31 cellular contexts compared by ENCODE assay signal in the genomic region with DNA sequence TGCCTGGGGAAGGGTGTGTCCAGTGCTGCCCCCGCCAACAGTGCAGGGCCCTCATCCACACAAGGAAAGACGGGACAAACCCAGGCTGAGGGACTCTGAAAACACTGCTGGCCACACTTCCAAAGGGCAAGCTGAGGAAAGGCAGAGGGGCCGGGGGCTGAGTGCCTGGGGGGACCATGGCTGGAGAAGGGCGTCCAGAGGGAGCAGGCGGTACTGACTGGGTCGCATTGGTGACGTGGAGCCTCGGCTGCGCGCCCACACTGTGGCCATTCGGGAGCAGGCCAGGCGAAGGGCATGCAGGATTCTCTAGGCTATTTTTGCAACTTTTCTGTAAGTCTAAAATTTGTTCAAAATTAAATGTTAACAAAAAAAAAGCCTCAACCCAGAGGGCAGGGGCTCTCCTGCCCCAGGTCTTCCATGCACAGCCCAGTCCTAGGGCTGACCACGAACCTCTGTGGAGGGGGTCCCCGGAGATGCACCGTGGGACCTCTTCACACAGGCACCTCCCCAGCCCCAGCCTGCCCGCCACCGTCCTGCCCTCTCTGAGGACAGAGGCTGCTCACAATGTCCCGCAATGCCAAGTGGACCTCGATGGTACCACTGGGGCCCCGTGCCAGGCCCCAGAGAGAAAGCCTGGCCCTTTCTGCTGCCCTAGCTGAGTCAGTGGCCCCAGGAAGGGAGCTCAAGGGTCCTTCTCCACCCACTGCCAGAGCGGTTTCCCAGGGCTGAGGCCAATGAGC. TPM values are rescaled to one million over a fixed set of nuclear protein-coding genes. Genes with fewer than 3 reads are reported as not detected.
"Had no signal": no experiment of that assay in that cellular context is flagged by ENCODE, and none has a peak within 500 bp of the region (broad histone marks: within the 10 kb centered on the region; RNA-seq: fewer than 3 reads in every experiment).

No MANE protein-coding gene starts in this region.

- H3K4me3 ChIP-seq: heart left ventricle, ovary, skin epidermis, uterus had no signal

- H3K9me3 ChIP-seq: heart left ventricle, ovary, uterus had no signal

- H3K27ac Mint-ChIP-seq: activated CD4-positive, alpha-beta T cell treated with anti-CD3 and anti-CD28 coated beads, Interleukin-2, amount 10 ng/mL, durations not matched to agents 24 days and 14 days; progenitor cell of endocrine pancreas; stimulated activated memory B cell treated with anti-CD40 and anti-IgM and Interleukin-4, amounts not matched to agents 10 μg/mL and 1 μg/mL and 100 μg/mL, for 72 hours; stimulated activated naive CD8-positive, alpha-beta T cell treated with anti-CD3 and anti-CD28 coated beads, Interleukin-15, amount 100 ng/mL, for 72 hours; type B pancreatic cell had no signal

- H3K27ac ChIP-seq: foreskin keratinocyte, heart left ventricle, ovary, uterus, WERI-Rb-1 had no signal

- H3K9me3 Mint-ChIP-seq: activated CD4-positive, alpha-beta memory T cell treated with anti-CD3 and anti-CD28 coated beads, Interleukin-2, amount 10 ng/mL, durations not matched to agents 7 days and 5 days; activated CD4-positive, alpha-beta T cell treated with anti-CD3 and anti-CD28 coated beads, Interleukin-2, amount 10 ng/mL, durations not matched to agents 24 days and 14 days; activated naive CD4-positive, alpha-beta T cell treated with anti-CD3 and anti-CD28 coated beads, Interleukin-2, amount 50 U/mL, for 72 hours; activated T-cell treated with anti-CD3 and anti-CD28 coated beads, Interleukin-2, amount 50 U/mL, for 4 hours; activated T-helper 17 cell treated with anti-CD3 and anti-CD28 coated beads, Interleukin-2, amount 50 U/mL, for 72 hours; natural killer cell; stimulated activated memory B cell treated with anti-CD40 and anti-IgM and Interleukin-4, amounts not matched to agents 10 μg/mL and 1 μg/mL and 100 μg/mL, for 72 hours; stimulated activated naive CD8-positive, alpha-beta T cell treated with anti-CD3 and anti-CD28 coated beads, Interleukin-15, amount 100 ng/mL, for 72 hours; type B pancreatic cell had no signal

- H3K36me3 Mint-ChIP-seq: activated naive CD4-positive, alpha-beta T cell treated with anti-CD3 and anti-CD28 coated beads, Interleukin-2, amount 50 U/mL, for 72 hours; natural killer cell; type B pancreatic cell had no signal

- H3K36me3 ChIP-seq: ovary, uterus, WERI-Rb-1 had no signal

- ATAC-seq: activated CD4-positive, CD25-positive, alpha-beta regulatory T cell treated with anti-CD3 and anti-CD28 coated beads, Interleukin-2, amount 50 U/mL, for 24 hours; activated naive CD4-positive, alpha-beta T cell treated with anti-CD3 and anti-CD28 coated beads, Interleukin-2, amount 50 U/mL, for 72 hours; activated T-cell treated with anti-CD3 and anti-CD28 coated beads, Interleukin-2, amount 50 U/mL, for 4 hours; activated T-helper 17 cell treated with anti-CD3 and anti-CD28 coated beads, Interleukin-2, amount 50 U/mL, for 72 hours; esophagus mucosa; foreskin keratinocyte; heart left ventricle; natural killer cell; sciatic nerve; stimulated activated memory B cell treated with anti-CD40 and anti-IgM and Interleukin-4, amounts not matched to agents 10 μg/mL and 1 μg/mL and 100 μg/mL, for 72 hours; stimulated activated naive CD8-positive, alpha-beta T cell treated with anti-CD3 and anti-CD28 coated beads, Interleukin-15, amount 100 ng/mL, for 72 hours had no signal

- H3K4me3 Mint-ChIP-seq: activated CD4-positive, alpha-beta memory T cell treated with anti-CD3 and anti-CD28 coated beads, Interleukin-2, amount 10 ng/mL, durations not matched to agents 7 days and 5 days; activated CD4-positive, alpha-beta T cell treated with anti-CD3 and anti-CD28 coated beads, Interleukin-2, amount 10 ng/mL, durations not matched to agents 24 days and 14 days; activated T-cell treated with anti-CD3 and anti-CD28 coated beads, Interleukin-2, amount 50 U/mL, for 4 hours; activated T-helper 17 cell treated with anti-CD3 and anti-CD28 coated beads, Interleukin-2, amount 50 U/mL, for 72 hours; natural killer cell; stimulated activated memory B cell treated with anti-CD40 and anti-IgM and Interleukin-4, amounts not matched to agents 10 μg/mL and 1 μg/mL and 100 μg/mL, for 72 hours; stimulated activated naive CD8-positive, alpha-beta T cell treated with anti-CD3 and anti-CD28 coated beads, Interleukin-15, amount 100 ng/mL, for 72 hours; type B pancreatic cell had no signal

- H3K27me3 Mint-ChIP-seq: activated CD4-positive, alpha-beta memory T cell treated with anti-CD3 and anti-CD28 coated beads, Interleukin-2, amount 10 ng/mL, durations not matched to agents 7 days and 5 days; activated CD4-positive, alpha-beta T cell treated with anti-CD3 and anti-CD28 coated beads, Interleukin-2, amount 10 ng/mL, durations not matched to agents 24 days and 14 days; activated T-helper 17 cell treated with anti-CD3 and anti-CD28 coated beads, Interleukin-2, amount 50 U/mL, for 72 hours; stimulated activated memory B cell treated with anti-CD40 and anti-IgM and Interleukin-4, amounts not matched to agents 10 μg/mL and 1 μg/mL and 100 μg/mL, for 72 hours; stimulated activated naive CD8-positive, alpha-beta T cell treated with anti-CD3 and anti-CD28 coated beads, Interleukin-15, amount 100 ng/mL, for 72 hours; type B pancreatic cell had no signal

- DNase-seq: activated CD4-positive, alpha-beta memory T cell treated with anti-CD3 and anti-CD28 coated beads, Interleukin-2, amount 10 ng/mL, durations not matched to agents 7 days and 5 days; activated CD4-positive, alpha-beta T cell treated with anti-CD3 and anti-CD28 coated beads, Interleukin-2, amount 10 ng/mL, durations not matched to agents 24 days and 14 days; activated T-cell treated with anti-CD3 and anti-CD28 coated beads, Interleukin-2, amount 50 U/mL, for 4 hours; anterior cingulate cortex; effector CD8-positive, alpha-beta T cell; foreskin keratinocyte; heart left ventricle; natural killer cell; ovary; stimulated activated CD4-positive, alpha-beta T cell treated with anti-CD3 and anti-CD28 coated beads, Interleukin-12 subunit alpha, Interleukin-12 subunit beta, amount 100 ng/mL, for 4 hours; stimulated activated CD4-positive, alpha-beta T cell treated with anti-CD3 and anti-CD28 coated beads, Interleukin-4, amount 100 ng/mL, for 24 hours; stimulated activated naive CD8-positive, alpha-beta T cell treated with anti-CD3 and anti-CD28 coated beads, Interleukin-15, amount 100 ng/mL, for 72 hours; substantia nigra; T-helper 9 cell; uterus; WERI-Rb-1 had no signal

- H3K27me3 ChIP-seq: foreskin keratinocyte, heart left ventricle, ovary, uterus had no signal

RNA-seq across cellular contexts. Expression of a gene that starts 28.6 kb away (rescaled TPM):
- total RNA-seq: activated CD4-positive, alpha-beta memory T cell treated with anti-CD3 and anti-CD28 coated beads, Interleukin-2, amount 10 ng/mL, durations not matched to agents 7 days and 5 days; activated CD4-positive, alpha-beta T cell treated with anti-CD3 and anti-CD28 coated beads, Interleukin-2, amount 10 ng/mL, durations not matched to agents 24 days and 14 days; activated naive CD4-positive, alpha-beta T cell treated with anti-CD3 and anti-CD28 coated beads, Interleukin-2, amount 50 U/mL, for 72 hours; activated T-cell treated with anti-CD3 and anti-CD28 coated beads, Interleukin-2, amount 50 U/mL, for 4 hours; bronchial epithelial cell; dermis microvascular lymphatic vessel endothelial cell; foreskin keratinocyte; kidney epithelial cell; renal cortical epithelial cell had no signal
- polyA plus RNA-seq: foreskin keratinocyte had no signal

RNA-seq across cellular contexts. Expression of a gene that starts 36.2 kb away (rescaled TPM):
- total RNA-seq: activated CD4-positive, alpha-beta memory T cell treated with anti-CD3 and anti-CD28 coated beads, Interleukin-2, amount 10 ng/mL, durations not matched to agents 7 days and 5 days; activated naive CD4-positive, alpha-beta T cell treated with anti-CD3 and anti-CD28 coated beads, Interleukin-2, amount 50 U/mL, for 72 hours; activated T-helper 17 cell treated with anti-CD3 and anti-CD28 coated beads, Interleukin-2, amount 50 U/mL, for 72 hours; bronchial epithelial cell; dermis microvascular lymphatic vessel endothelial cell; esophagus mucosa; foreskin keratinocyte; heart left ventricle; kidney epithelial cell; lower leg skin; progenitor cell of endocrine pancreas; renal cortical epithelial cell; sciatic nerve; uterus had no signal
- polyA plus RNA-seq: adipose tissue, foreskin keratinocyte, heart left ventricle had no signal
